1 cellular context compared by ENCODE assay signal in genomic region chr2:147327636-147328035, GRCh38.
TF ChIP-seq lines count a peak whose summit lies in the region.

No MANE protein-coding gene starts in this region.

TF ChIP-seq in SK-N-SH treated with all-trans-retinoic acid at 6 μM for 48 hours, 23 proteins besides CTCF, POLR2A, EP300 and RAD21 (continued from another document):
- TF ChIP-seq TSHZ2 (CRISPR knock-in tag; IDR thresholded peaks at IDR 0.05) (no peak), ZNF70 (CRISPR knock-in tag; IDR thresholded peaks at IDR 0.05) (no peak)
